ENCODE assay signal across 29 cellular contexts in the genomic region with DNA sequence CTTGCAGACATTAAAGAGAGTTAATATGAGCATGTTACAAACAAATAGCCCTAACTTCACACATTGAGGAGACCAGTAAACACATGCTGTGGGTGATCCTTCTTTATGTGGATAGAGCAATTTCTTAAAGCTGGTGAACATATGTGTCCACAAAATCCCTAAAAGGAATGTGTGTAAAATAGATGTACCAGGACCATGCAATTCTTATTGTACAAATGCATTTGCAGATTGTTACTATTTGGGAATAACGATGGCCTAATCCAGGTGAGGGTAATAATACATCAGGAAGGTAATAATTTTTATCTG.
DNase-seq lines count a peak whose midpoint lies in the region; ATAC-seq and TF ChIP-seq lines count a peak whose summit lies in the region.
"Had no signal": no experiment of that assay in that cellular context is flagged by ENCODE, and none has a peak within 500 bp of the region (broad histone marks: within the 10 kb centered on the region; RNA-seq: fewer than 3 reads in every experiment).

No MANE protein-coding gene starts in this region.

- no peak for DNase-seq in SK-N-SH
- no peak for DNase-seq in adrenal gland
- peak; percentile 83 for DNase-seq in fibroblast of villous mesenchyme (ENCODE audit: low read depth)
- DNase-seq in suprapubic skin (ENCODE audit: low spot score in 2 of 2), result no peak
- DNase-seq in NCI-H510A (lab: John Stamatoyannopoulos, UW), result no peak
- no peak for DNase-seq in mucosa of gallbladder (ENCODE audit: low spot score)
- no peak for DNase-seq in stimulated activated CD4-positive, alpha-beta T cell treated with anti-CD3 and anti-CD28 coated beads, Interleukin-2, amount 100 ng/mL, for 48 hours
- DNase-seq: activated CD4-positive, alpha-beta T cell treated with anti-CD3 and anti-CD28 coated beads for 4 hours; DMS79; effector CD8-positive, alpha-beta T cell; foreskin melanocyte; GDM1; MM.1S; NCI-H1105 treated with DMSO at 0.1 percent for 48 hours; NCI-H1930; NCI-H524 treated with DMSO at 0.1 percent for 48 hours; NK-92 treated with Interleukin-12 subunit alpha and Interleukin-12 subunit beta, amount 100 ng/mL, for 24 hours; PC-3; right lobe of liver; SHP77 treated with DMSO at 0.1 percent for 48 hours; stomach; transverse colon; WERI-Rb-1 had no signal

- H3K4me1 ChIP-seq in SK-N-SH (ENCODE audit: control insufficient read depth in 1 of 2, insufficient read depth in 2 of 2, low read depth in 1 of 2, low read length in 1 of 2), result peaks cover 33 to 39% of the 10 kb centered on the region in 2 experiments; a peak in 3 of 4 replicates
- H3K4me1 ChIP-seq in adrenal gland (replicated peaks in 1 of 2), result peaks cover 19 to 63% of the 10 kb centered on the region in 2 donors
- peaks cover 50% of the 10 kb centered on the region for H3K4me1 ChIP-seq in suprapubic skin

- no peak for TF ChIP-seq RAD21 in SK-N-SH (IDR thresholded peaks at IDR 0.05; ENCODE audit: low read length)

- no peak for TF ChIP-seq CTCF in SK-N-SH (IDR thresholded peaks at IDR 0.05)
- TF ChIP-seq CTCF in adrenal gland (IDR thresholded peaks at IDR 0.05), result no peak
- TF ChIP-seq CTCF in fibroblast of villous mesenchyme (IDR thresholded peaks at IDR 0.05; ENCODE audit: insufficient read depth, low read depth, low read length), result no peak
- no peak for TF ChIP-seq CTCF in suprapubic skin (IDR thresholded peaks at IDR 0.05)

- TF ChIP-seq EP300 in SK-N-SH (IDR thresholded peaks at IDR 0.05; ENCODE audit: borderline replicate concordance in 1 of 2, low read depth in 1 of 2, low read length in 1 of 2) (no peak), suprapubic skin (IDR thresholded peaks at IDR 0.05) (no peak)

- peak overlapping the region; percentile 94; the same call in 1 of the 2 replicates for H2AFZ ChIP-seq in SK-N-SH (ENCODE audit: low read depth)

- WGBS in SK-N-SH (ENCODE audit: low lambda C conversion rate), result 100% methylated on average over 1 of the region's 1 CpG
- WGBS in adrenal gland, 4 donors, result 71 to 91% (median 78%) methylated on average over 1 of the region's 1 CpG
- WGBS in suprapubic skin, result 83% methylated on average over 1 of the region's 1 CpG

- peaks cover 5% of the 10 kb centered on the region for H3F3A ChIP-seq in SK-N-SH (replicated peaks; ENCODE audit: insufficient read depth)

- no peak overlapping the region for H3K4me2 ChIP-seq in SK-N-SH

- no peaks in the 10 kb centered on the region for H3K27me3 ChIP-seq in SK-N-SH (ENCODE audit: insufficient read depth)
- no peaks in the 10 kb centered on the region for H3K27me3 ChIP-seq in adrenal gland
- H3K27me3 ChIP-seq in suprapubic skin, result no peaks in the 10 kb centered on the region
- H3K27me3 ChIP-seq: breast epithelium, right lobe of liver, stomach, transverse colon had no signal

- TF ChIP-seq POLR2A in adrenal gland (IDR thresholded peaks at IDR 0.05) (no peak), suprapubic skin (IDR thresholded peaks at IDR 0.05) (no peak)

- H4K20me1 ChIP-seq in SK-N-SH (ENCODE audit: insufficient read depth), result no peaks in the 10 kb centered on the region

- H3K9ac ChIP-seq in SK-N-SH, result no peak overlapping the region

- H3K9me3 ChIP-seq in SK-N-SH (no peaks in the 10 kb centered on the region), adrenal gland (replicated peaks in 1 of 3) (no peaks in the 10 kb centered on the region), suprapubic skin (no peaks in the 10 kb centered on the region)
- H3K9me3 ChIP-seq: breast epithelium, right lobe of liver, stomach, transverse colon had no signal

- no peaks in the 10 kb centered on the region for H3K9me2 ChIP-seq in SK-N-SH

- H3K79me2 ChIP-seq in SK-N-SH (ENCODE audit: insufficient read depth), result no peaks in the 10 kb centered on the region

- no peaks in the 10 kb centered on the region for H3K36me3 ChIP-seq in SK-N-SH (replicated peaks in 1 of 2; ENCODE audit: control insufficient read depth in 1 of 2, insufficient read depth in 2 of 2, low read length in 1 of 2)
- H3K36me3 ChIP-seq in adrenal gland (replicated peaks in 1 of 2), result no peaks in the 10 kb centered on the region
- no peaks in the 10 kb centered on the region for H3K36me3 ChIP-seq in suprapubic skin
- H3K36me3 ChIP-seq: breast epithelium, right lobe of liver, stomach, transverse colon, WERI-Rb-1 had no signal

- CTCF ChIA-PET in SK-N-SH (lab: Yijun Ruan, JAX), result interaction anchor here (1.6 kb wide), 1 partner anchor 101 kb away, joined by 5 read pairs; no protein-coding TSS in a partner anchor

- no peak overlapping the region for H3K4me3 ChIP-seq in SK-N-SH (ENCODE audit: low read depth in 2 of 2, low read length in 1 of 2)
- H3K4me3 ChIP-seq in adrenal gland, result no peak overlapping the region
- H3K4me3 ChIP-seq in fibroblast of villous mesenchyme (ENCODE audit: low read depth, low read length), result no peak overlapping the region
- no peak overlapping the region for H3K4me3 ChIP-seq in suprapubic skin
- H3K4me3 ChIP-seq: breast epithelium, right lobe of liver, stomach, transverse colon had no signal

- H3K27ac ChIP-seq in SK-N-SH (ENCODE audit: low read depth in 2 of 2, low read length in 1 of 2) (peak overlapping the region; percentile 68 to 98; a peak in 2 of 4 replicates), adrenal gland (peak overlapping the region in 3 of 5 donors; percentile 41 to 77 (median 63)), suprapubic skin (peak overlapping the region; percentile 73)
- H3K27ac ChIP-seq: 22Rv1, C4-2B, right lobe of liver, WERI-Rb-1 had no signal

- POLR2A ChIA-PET in SK-N-SH (lab: Yijun Ruan, JAX), result no interaction called here

- intact Hi-C loops in adrenal gland (cut with DNase I), result no loop called here

- no peak for ATAC-seq in SK-N-SH treated with all-trans-retinoic acid at 6 μM for 48 hours
- ATAC-seq: activated T-helper 17 cell treated with anti-CD3 and anti-CD28 coated beads, Interleukin-2, amount 50 U/mL, for 72 hours; HCT116; PC-3 had no signal

TF ChIP-seq in SK-N-SH, 30 proteins besides CTCF, POLR2A, EP300 and RAD21:
- TF ChIP-seq TCF12 (IDR thresholded peaks at IDR 0.05) (no peak), ELF1 (IDR thresholded peaks at IDR 0.05) (no peak), RXRA (IDR thresholded peaks at IDR 0.05; ENCODE audit: borderline replicate concordance, low read depth) (no peak), RCOR1 (IDR thresholded peaks at IDR 0.05; ENCODE audit: low read length) (no peak), GATA2 (CRISPR knock-in tag; IDR thresholded peaks at IDR 0.05) (no peak), GABPA (IDR thresholded peaks at IDR 0.05; ENCODE audit: low read depth) (no peak), NRF1 (IDR thresholded peaks at IDR 0.05; ENCODE audit: low read depth, low read length) (no peak)
- TF ChIP-seq, protein P1, sequence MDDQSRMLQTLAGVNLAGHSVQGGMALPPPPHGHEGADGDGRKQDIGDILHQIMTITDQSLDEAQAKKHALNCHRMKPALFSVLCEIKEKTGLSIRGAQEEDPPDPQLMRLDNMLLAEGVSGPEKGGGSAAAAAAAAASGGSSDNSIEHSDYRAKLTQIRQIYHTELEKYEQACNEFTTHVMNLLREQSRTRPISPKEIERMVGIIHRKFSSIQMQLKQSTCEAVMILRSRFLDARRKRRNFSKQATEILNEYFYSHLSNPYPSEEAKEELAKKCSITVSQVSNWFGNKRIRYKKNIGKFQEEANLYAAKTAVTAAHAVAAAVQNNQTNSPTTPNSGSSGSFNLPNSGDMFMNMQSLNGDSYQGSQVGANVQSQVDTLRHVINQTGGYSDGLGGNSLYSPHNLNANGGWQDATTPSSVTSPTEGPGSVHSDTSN (IDR thresholded peaks at IDR 0.05), result no peak

TF ChIP-seq in SK-N-SH treated with all-trans-retinoic acid at 6 μM for 48 hours, 23 proteins besides CTCF, POLR2A, EP300 and RAD21 (continues in another document):
- TF ChIP-seq, protein P2, sequence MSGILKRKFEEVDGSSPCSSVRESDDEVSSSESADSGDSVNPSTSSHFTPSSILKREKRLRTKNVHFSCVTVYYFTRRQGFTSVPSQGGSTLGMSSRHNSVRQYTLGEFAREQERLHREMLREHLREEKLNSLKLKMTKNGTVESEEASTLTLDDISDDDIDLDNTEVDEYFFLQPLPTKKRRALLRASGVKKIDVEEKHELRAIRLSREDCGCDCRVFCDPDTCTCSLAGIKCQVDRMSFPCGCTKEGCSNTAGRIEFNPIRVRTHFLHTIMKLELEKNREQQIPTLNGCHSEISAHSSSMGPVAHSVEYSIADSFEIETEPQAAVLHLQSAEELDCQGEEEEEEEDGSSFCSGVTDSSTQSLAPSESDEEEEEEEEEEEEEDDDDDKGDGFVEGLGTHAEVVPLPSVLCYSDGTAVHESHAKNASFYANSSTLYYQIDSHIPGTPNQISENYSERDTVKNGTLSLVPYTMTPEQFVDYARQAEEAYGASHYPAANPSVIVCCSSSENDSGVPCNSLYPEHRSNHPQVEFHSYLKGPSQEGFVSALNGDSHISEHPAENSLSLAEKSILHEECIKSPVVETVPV (CRISPR knock-in tag; IDR thresholded peaks at IDR 0.05), result no peak
- TF ChIP-seq ZC3H10 (CRISPR knock-in tag; IDR thresholded peaks at IDR 0.05), result no peak
- no peak for TF ChIP-seq PATZ1 (CRISPR knock-in tag; IDR thresholded peaks at IDR 0.05; ENCODE audit: borderline replicate concordance)
- no peak for TF ChIP-seq ZNF8 (CRISPR knock-in tag; IDR thresholded peaks at IDR 0.05)
- no peak for TF ChIP-seq ZNF565 (CRISPR knock-in tag; conservative IDR thresholded peaks at IDR 0.05; ENCODE audit: low read depth)
